ENCODE assay signal across 10 cellular contexts in the genomic region with DNA sequence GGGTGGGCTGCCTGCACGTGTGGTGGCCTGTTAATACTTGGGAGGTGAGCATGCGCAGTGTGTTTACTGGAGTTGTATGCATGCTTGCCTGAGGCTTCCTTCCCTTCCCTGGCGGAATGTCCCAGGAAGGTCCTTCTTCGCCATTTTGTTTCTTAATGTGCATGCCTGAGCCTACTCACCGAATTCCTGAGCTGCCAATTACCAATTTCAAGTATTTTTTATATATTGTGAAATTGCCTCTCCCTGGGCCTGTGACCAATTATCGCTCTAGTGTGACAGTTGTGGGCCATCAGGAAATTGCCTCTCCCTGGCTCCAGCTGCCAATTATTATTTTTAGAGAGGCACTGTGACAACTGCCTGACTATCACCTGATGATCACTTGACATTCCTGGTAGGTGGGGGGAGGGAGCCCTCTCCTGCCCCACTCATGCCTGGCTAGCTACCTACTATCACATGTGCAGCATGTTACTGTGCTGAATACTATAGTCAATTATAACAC.
A peak's percentile ranks its signal among the peaks of the same experiment; 100 is the strongest.
DNase-seq lines count a peak whose midpoint lies in the region; ATAC-seq, FAIRE-seq and TF ChIP-seq lines count a peak whose summit lies in the region.
"Had no signal": no experiment of that assay in that cellular context is flagged by ENCODE, and none has a peak within 500 bp of the region (broad histone marks: within the 10 kb centered on the region; RNA-seq: fewer than 3 reads in every experiment).

No MANE protein-coding gene starts in this region.

- no peaks in the 10 kb centered on the region; the same call in 1 of the 2 replicates for H3K4me1 ChIP-seq in IMR-90 (ENCODE audit: control insufficient read depth, insufficient read depth, low read length)
- peaks cover 2 to 14% of the 10 kb centered on the region in 2 donors for H3K4me1 ChIP-seq in kidney (ENCODE audit: control insufficient read depth in 1 of 2, insufficient read depth in 1 of 2, low read depth in 1 of 2, low read length in 2 of 2)

- no peak overlapping the region for H4K91ac ChIP-seq in IMR-90 (ENCODE audit: insufficient read depth, low read depth, low read length)

- H3K9me1 ChIP-seq in IMR-90 (ENCODE audit: insufficient read depth, low read length): peaks cover 3% of the 10 kb centered on the region; the same call in 1 of the 2 replicates

- no peak overlapping the region for H4K8ac ChIP-seq in IMR-90 (ENCODE audit: low read depth in 2 of 2, low read length in 2 of 2)

- ATAC-seq in IMR-90 (ENCODE audit: low read depth): no peak
- ATAC-seq in HG03520 (IDR thresholded peaks at IDR 0.05; ENCODE audit: unreplicated experiment): no peak
- no peak for ATAC-seq in stimulated activated memory B cell treated with anti-CD40 and anti-IgM and Interleukin-4, amounts not matched to agents 10 μg/mL and 1 μg/mL and 100 μg/mL, for 72 hours

- no peak overlapping the region for H2BK5ac ChIP-seq in IMR-90 (ENCODE audit: low read depth, low read length, poor library complexity, severe bottlenecking)

- no peak overlapping the region for H3K9ac ChIP-seq in IMR-90 (ENCODE audit: low read depth, low read length)
- H3K9ac ChIP-seq in kidney (ENCODE audit: low read length in 2 of 2): no peak overlapping the region

- H3K79me1 ChIP-seq in IMR-90 (ENCODE audit: low read depth in 1 of 2, low read length in 2 of 2): no peaks in the 10 kb centered on the region

- no peak overlapping the region for H4K5ac ChIP-seq in IMR-90 (ENCODE audit: low read depth, low read length)

- intact Hi-C loops in IMR-90 (cut with micrococcal nuclease) (no loop called here), kidney (cut with DNase I) (no loop called here)

- dilution Hi-C loops in IMR-90 (cut with HindIII; ENCODE audit: low sequenced_read_pairs, unreplicated experiment): no loop called here

- H3K14ac ChIP-seq in IMR-90 (replicated peaks; ENCODE audit: low read depth, low read length): no peak overlapping the region

- H2AK9ac ChIP-seq in IMR-90 (replicated peaks; ENCODE audit: low read depth, low read length, poor library complexity): no peak overlapping the region

- H3K23ac ChIP-seq in IMR-90 (ENCODE audit: low read depth, low read length): no peak overlapping the region

- no peak overlapping the region; the same call in 1 of the 2 replicates for H3K18ac ChIP-seq in IMR-90 (ENCODE audit: low read depth, low read length)

- no peak overlapping the region for H2AFZ ChIP-seq in IMR-90 (replicated peaks; ENCODE audit: low read length, poor library complexity)

- no peaks in the 10 kb centered on the region for H3K9me3 ChIP-seq in IMR-90 (ENCODE audit: control insufficient read depth, insufficient read depth, low read length)
- H3K9me3 ChIP-seq in kidney (ENCODE audit: control insufficient read depth in 1 of 2, low read length in 2 of 2): no peaks in the 10 kb centered on the region

- no peak overlapping the region for H3K27ac Mint-ChIP-seq in stimulated activated memory B cell treated with anti-CD40 and anti-IgM and Interleukin-4, amounts not matched to agents 10 μg/mL and 1 μg/mL and 100 μg/mL, for 72 hours

- no peak overlapping the region for H3K27ac ChIP-seq in IMR-90 (ENCODE audit: insufficient read depth, low read length)
- H3K27ac ChIP-seq in kidney (ENCODE audit: low read depth in 2 of 2, low read length in 2 of 2): peak overlapping the region; percentile 8 to 32

- no peaks in the 10 kb centered on the region for H3K27me3 ChIP-seq in IMR-90 (ENCODE audit: control insufficient read depth, insufficient read depth, low read length)

- TF ChIP-seq POLR2A in IMR-90 (IDR thresholded peaks at IDR 0.05; ENCODE audit: low read depth, low read length): no peak

- no peak overlapping the region for H2BK15ac ChIP-seq in IMR-90 (ENCODE audit: low read depth, low read length)

- no peak overlapping the region for H3K4me3 ChIP-seq in AG09309 (ENCODE audit: control insufficient read depth, low read depth, low read length)
- H3K4me3 ChIP-seq in IMR-90 (ENCODE audit: insufficient read depth, low read depth, low read length): no peak overlapping the region
- no peak overlapping the region for H3K4me3 ChIP-seq in kidney (ENCODE audit: low read length in 2 of 2)

- no peaks in the 10 kb centered on the region for H3K9me3 Mint-ChIP-seq in stimulated activated memory B cell treated with anti-CD40 and anti-IgM and Interleukin-4, amounts not matched to agents 10 μg/mL and 1 μg/mL and 100 μg/mL, for 72 hours

- no peak for FAIRE-seq in kidney (lab: Jason Lieb, UNC)
- FAIRE-seq: H54 had no signal

- CTCF ChIA-PET in IMR-90 (lab: Yijun Ruan, JAX): no interaction called here

- no peaks in the 10 kb centered on the region for H3K36me3 Mint-ChIP-seq in stimulated activated memory B cell treated with anti-CD40 and anti-IgM and Interleukin-4, amounts not matched to agents 10 μg/mL and 1 μg/mL and 100 μg/mL, for 72 hours

- no peak overlapping the region for H3K56ac ChIP-seq in IMR-90 (ENCODE audit: extremely low read depth, insufficient read depth, low read length)

- peaks cover 39% of the 10 kb centered on the region for H3K27me3 Mint-ChIP-seq in stimulated activated memory B cell treated with anti-CD40 and anti-IgM and Interleukin-4, amounts not matched to agents 10 μg/mL and 1 μg/mL and 100 μg/mL, for 72 hours

- TF ChIP-seq RAD21 in IMR-90 (IDR thresholded peaks at IDR 0.05; ENCODE audit: low read length): no peak

- no peak for TF ChIP-seq CTCF in AG09309 (IDR thresholded peaks at IDR 0.05; ENCODE audit: control insufficient read depth, insufficient read depth, low read depth, low read length, missing control alignments)
- no peak for TF ChIP-seq CTCF in IMR-90 (conservative IDR thresholded peaks at IDR 0.05; ENCODE audit: low read depth, low read length)
- no peak for TF ChIP-seq CTCF in kidney (IDR thresholded peaks at IDR 0.05; ENCODE audit: borderline replicate concordance, extremely low read depth, insufficient read depth)

- no CpG with 5 or more reads among the region's 6 CpGs for WGBS in IMR-90 (ENCODE audit: extremely low coverage in 2 of 2, insufficient read length in 1 of 2), 2 experiments

- no peaks in the 10 kb centered on the region for H3K36me3 ChIP-seq in IMR-90 (ENCODE audit: control insufficient read depth, insufficient read depth, low read length)
- no peaks in the 10 kb centered on the region for H3K36me3 ChIP-seq in kidney (ENCODE audit: control insufficient read depth in 1 of 2, insufficient read depth in 2 of 2, low read length in 2 of 2)

- H3K4me3 Mint-ChIP-seq in stimulated activated memory B cell treated with anti-CD40 and anti-IgM and Interleukin-4, amounts not matched to agents 10 μg/mL and 1 μg/mL and 100 μg/mL, for 72 hours: no peak overlapping the region
- H3K4me3 Mint-ChIP-seq: nephron had no signal

- peak overlapping the region; percentile 33; the same call in 1 of the 2 replicates for H2BK120ac ChIP-seq in IMR-90 (ENCODE audit: low read depth, low read length)

- in situ Hi-C loops in IMR-90 (cut with MboI; ENCODE audit: low sequenced_read_pairs): no loop called here

- H2BK20ac ChIP-seq in IMR-90 (ENCODE audit: low read depth, low read length): no peak overlapping the region

- peak; percentile 71 for DNase-seq in AG09309 (ENCODE audit: low read depth)
- DNase-seq in IMR-90: peak; percentile 17
- peak; percentile 31 for DNase-seq in amniotic epithelial cell (ENCODE audit: low read depth)
- DNase-seq in kidney: no peak
- no peak for DNase-seq in HuH-7.5 (ENCODE audit: low spot score)
- no peak for DNase-seq in Ammon's horn (ENCODE audit: low spot score)

- POLR2A ChIA-PET in IMR-90 (lab: Charles Lee; ENCODE audit: unreplicated experiment): no interaction called here

- no peaks in the 10 kb centered on the region for H4K20me1 ChIP-seq in IMR-90 (ENCODE audit: insufficient read depth, low read length)

- no peak overlapping the region for H3K4ac ChIP-seq in IMR-90 (ENCODE audit: low read depth, low read length)

- no peak overlapping the region for H2AK5ac ChIP-seq in IMR-90 (ENCODE audit: low read depth, low read length)

- no TSS peak for BruUV-seq in IMR-90 (replicated peaks; lab: Mats Ljungman, UMichigan)

- H3K4me1 Mint-ChIP-seq in stimulated activated memory B cell treated with anti-CD40 and anti-IgM and Interleukin-4, amounts not matched to agents 10 μg/mL and 1 μg/mL and 100 μg/mL, for 72 hours: peaks cover 8% of the 10 kb centered on the region

- H3K4me2 ChIP-seq in IMR-90 (ENCODE audit: low read depth, low read length): no peak overlapping the region

TF ChIP-seq in IMR-90, 13 proteins besides CTCF, POLR2A, EP300 and RAD21:
- TF ChIP-seq CEBPB (IDR thresholded peaks at IDR 0.05; ENCODE audit: low read depth, low read length): 0 out of 2 replicates have a peak, but pooled peaks have one; percentile 13
- TF ChIP-seq RFX5 (IDR thresholded peaks at IDR 0.05; ENCODE audit: low read depth, low read length): no peak
- TF ChIP-seq NFE2L2 (IDR thresholded peaks at IDR 0.05; ENCODE audit: low read depth, low read length): no peak
TF ChIP-seq in IMR-90: peak in this region for 1.

Comparison
In these comparisons a context has a peak if more than half of its experiments do, and no peak if none do; other contexts are left out.
1. DNase-seq: peak in AG09309 (single experiment), IMR-90 (single experiment) and amniotic epithelial cell (single experiment); none in kidney (single experiment), HuH-7.5 (single experiment) and Ammon's horn (single experiment).